Comparison of ENCODE assay signal across 17 cellular contexts in the genomic region with DNA sequence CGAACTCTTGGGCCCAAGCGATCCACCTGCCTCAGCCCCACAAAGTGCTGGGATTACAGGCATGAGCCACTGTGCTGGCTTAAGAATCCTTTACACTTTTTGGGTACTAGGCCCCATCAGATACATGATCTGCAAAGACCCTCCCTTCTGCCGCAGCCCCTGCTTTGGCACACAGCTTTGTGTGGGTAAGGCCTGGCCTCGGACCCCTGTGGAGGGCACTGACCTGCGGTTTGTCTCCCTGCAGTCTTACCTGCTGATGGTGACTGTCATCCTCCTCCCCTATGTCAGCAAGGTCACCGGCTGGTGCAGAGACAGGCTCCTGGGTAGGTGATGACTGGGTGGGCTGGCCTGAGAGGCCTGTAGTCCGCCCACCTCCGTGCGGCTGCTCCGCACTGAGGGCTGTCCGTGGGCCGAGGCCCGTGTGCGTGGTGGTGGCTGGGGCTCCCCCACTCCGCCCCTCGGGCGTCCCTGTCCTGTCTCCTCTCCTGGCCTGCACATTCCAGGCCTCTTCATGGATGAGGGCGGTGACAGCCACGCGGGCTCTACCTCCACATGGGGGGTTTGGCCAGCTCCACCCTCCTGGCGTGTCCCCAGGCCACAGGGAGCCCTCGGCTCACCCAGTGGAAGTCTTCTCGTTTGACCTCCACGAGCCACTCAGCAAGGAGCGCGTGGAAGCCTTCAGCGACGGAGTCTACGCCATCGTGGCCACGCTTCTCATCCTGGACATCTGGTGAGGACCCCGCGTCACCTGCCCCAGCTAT. TPM values are rescaled to one million over a fixed set of nuclear protein-coding genes. Genes with fewer than 3 reads are reported as not detected.
"Had no signal": no experiment of that assay in that cellular context is flagged by ENCODE, and none has a peak within 500 bp of the region (broad histone marks: within the 10 kb centered on the region; RNA-seq: fewer than 3 reads in every experiment).

No MANE protein-coding gene starts in this region.

- H3K9me3 ChIP-seq: adrenal gland, colonic mucosa, psoas muscle, right lobe of liver, stomach, thoracic aorta had no signal

- H3K36me3 ChIP-seq: adrenal gland, colonic mucosa had no signal

- H3K27me3 ChIP-seq: adrenal gland, colonic mucosa, right lobe of liver, stomach had no signal

- ATAC-seq: activated CD8-positive, alpha-beta T cell treated with anti-CD3 and anti-CD28 coated beads, Interleukin-2, amount 10 ng/mL, durations not matched to agents 7 days and 5 days; esophagus mucosa; left lobe of liver; naive thymus-derived CD4-positive, alpha-beta T cell; psoas muscle; right lobe of liver had no signal

- H3K4me1 ChIP-seq: adrenal gland, colonic mucosa, psoas muscle, right lobe of liver, stomach had no signal

- H3K27ac ChIP-seq: adrenal gland, colonic mucosa, psoas muscle, right lobe of liver, stomach, thoracic aorta had no signal

- DNase-seq: activated CD4-positive, alpha-beta T cell treated with anti-CD3 and anti-CD28 coated beads, Interleukin-2, amount 10 ng/mL, durations not matched to agents 24 days and 14 days; activated CD4-positive, CD25-positive, alpha-beta regulatory T cell; activated CD8-positive, alpha-beta memory T cell treated with anti-CD3 and anti-CD28 coated beads, Interleukin-2, amount 50 U/mL, for 4 hours; activated CD8-positive, alpha-beta T cell treated with anti-CD3 and anti-CD28 coated beads, Interleukin-2, amount 10 ng/mL, durations not matched to agents 7 days and 5 days; activated T-cell treated with anti-CD3 and anti-CD28 coated beads, Interleukin-2, amount 50 U/mL, for 48 hours; colonic mucosa; islet precursor cell; naive thymus-derived CD4-positive, alpha-beta T cell; nucleus accumbens; stimulated activated CD4-positive, alpha-beta T cell treated with anti-CD3 and anti-CD28 coated beads, Interleukin-1b, Interleukin-23, amount 100 ng/mL, for 48 hours; stomach had no signal

- H3K4me3 ChIP-seq: adrenal gland, colonic mucosa, psoas muscle, right lobe of liver, stomach, thoracic aorta had no signal

RNA-seq across cellular contexts. Expression of gene SLC26A1, which starts 37.9 kb away (rescaled TPM):
- total RNA-seq: activated CD4-positive, alpha-beta T cell treated with anti-CD3 and anti-CD28 coated beads, Interleukin-2, amount 10 ng/mL, durations not matched to agents 24 days and 14 days; esophagus mucosa; thoracic aorta had no signal
